In genomic region chr16:19524356-19524865, GRCh38 we compare ENCODE assay signal across 8 cellular contexts. TPM values are rescaled to one million over a fixed set of nuclear protein-coding genes. Genes with fewer than 3 reads are reported as not detected.
DNase-seq lines count a peak whose midpoint lies in the region; ATAC-seq, FAIRE-seq and TF ChIP-seq lines count a peak whose summit lies in the region.

No MANE protein-coding gene starts in this region.

- peaks cover 11 to 16% (median 12%) of the 10 kb centered on the region in 3 donors for H3K4me1 ChIP-seq in pancreas

- DNase-seq in Ammon's horn (ENCODE audit: low spot score), result peak; percentile 54
- DNase-seq in HFF-Myc (ENCODE audit: extremely low read depth, low read depth), result no peak
- no peak for DNase-seq in WTC11 (ENCODE audit: low spot score)
- no peak for DNase-seq in glutamatergic neuron
- DNase-seq in pancreas, result no peak
- no peak for DNase-seq in frontal cortex (ENCODE audit: low spot score in 2 of 2)
- no peak for DNase-seq in T-helper 9 cell

- intact Hi-C loops in pancreas (cut with DNase I), result no loop called here

- POLR2A ChIA-PET in WTC11 (lab: Charles Lee), result interaction anchor here (1.3 to 2.6 kb wide), 3 partner anchors 14 to 31 kb away, joined by 3 to 23 read pairs (median 3); partner anchors contain the start of gene VPS35L

- peaks cover 47% of the 10 kb centered on the region for H3K4me1 Mint-ChIP-seq in WTC11
- H3K4me1 Mint-ChIP-seq in glutamatergic neuron (ENCODE audit: low read depth, unreplicated experiment), result peaks cover 18% of the 10 kb centered on the region

- TF ChIP-seq CTCF in HFF-Myc (IDR thresholded peaks at IDR 0.05; ENCODE audit: low read depth, low read length, missing control alignments), result no peak
- TF ChIP-seq CTCF in WTC11 (IDR thresholded peaks at IDR 0.05), result no peak
- no peak for TF ChIP-seq CTCF in glutamatergic neuron (IDR thresholded peaks at IDR 0.05; ENCODE audit: partially characterized antibody, unreplicated experiment)
- no peak for TF ChIP-seq CTCF in pancreas (IDR thresholded peaks at IDR 0.05)

- peaks cover 17% of the 10 kb centered on the region for H3K36me3 Mint-ChIP-seq in WTC11
- H3K36me3 Mint-ChIP-seq in glutamatergic neuron (ENCODE audit: unreplicated experiment), result no peaks in the 10 kb centered on the region

- FAIRE-seq in pancreas (lab: Jason Lieb, UNC) (no peak), frontal cortex (lab: Jason Lieb, UNC) (no peak)

- H3K9me3 Mint-ChIP-seq in WTC11 (no peaks in the 10 kb centered on the region), glutamatergic neuron (ENCODE audit: unreplicated experiment) (peaks cover 4% of the 10 kb centered on the region)

- peak overlapping the region in 1 of 4 donors; percentile 24 for H3K27ac ChIP-seq in pancreas

- H3K27ac Mint-ChIP-seq in WTC11, result peak overlapping the region; percentile 41
- no peak overlapping the region for H3K27ac Mint-ChIP-seq in glutamatergic neuron (ENCODE audit: unreplicated experiment)

- peaks cover 0 to 18% (median 0%) of the 10 kb centered on the region in 3 donors for H3K36me3 ChIP-seq in pancreas

- H3K27me3 Mint-ChIP-seq in WTC11 (ENCODE audit: low read depth), result no peaks in the 10 kb centered on the region
- H3K27me3 Mint-ChIP-seq in glutamatergic neuron (ENCODE audit: unreplicated experiment), result peaks cover 3% of the 10 kb centered on the region

- peak overlapping the region; percentile 94 for H3K4me3 Mint-ChIP-seq in WTC11
- H3K4me3 Mint-ChIP-seq in glutamatergic neuron (ENCODE audit: unreplicated experiment), result peak overlapping the region; percentile 99

- CTCF ChIA-PET in WTC11 (lab: Charles Lee), result interaction anchor here (0.7 to 3.1 kb wide), 5 partner anchors 22 to 383 kb away, joined by 3 to 28 read pairs (median 4); partner anchors contain the start of gene VPS35L

- peak overlapping the region; percentile 90 for H3K4me3 ChIP-seq in HFF-Myc (replicated peaks; ENCODE audit: low read depth, low read length)
- peak overlapping the region; percentile 87 to 93 (median 90) for H3K4me3 ChIP-seq in pancreas

- ATAC-seq in WTC11 (no peak), pancreas (peak in 3 of 4 donors; percentile 0 to 3 (median 1)), GM19324 (IDR thresholded peaks at IDR 0.05; ENCODE audit: low FRiP score, unreplicated experiment) (no peak)

- H3K9me3 ChIP-seq in pancreas, result no peaks in the 10 kb centered on the region

- H3K27me3 ChIP-seq in pancreas, result no peaks in the 10 kb centered on the region

- 3% methylated on average over 18 of the region's 18 CpGs for WGBS in pancreas, 2 donors

TF ChIP-seq in WTC11, 78 proteins besides CTCF, POLR2A, EP300 and RAD21:
- peak; percentile 4; the same call in 1 of the 2 replicates for TF ChIP-seq ETV6 (CRISPR knock-in tag; IDR thresholded peaks at IDR 0.05)
- TF ChIP-seq, protein P1, sequence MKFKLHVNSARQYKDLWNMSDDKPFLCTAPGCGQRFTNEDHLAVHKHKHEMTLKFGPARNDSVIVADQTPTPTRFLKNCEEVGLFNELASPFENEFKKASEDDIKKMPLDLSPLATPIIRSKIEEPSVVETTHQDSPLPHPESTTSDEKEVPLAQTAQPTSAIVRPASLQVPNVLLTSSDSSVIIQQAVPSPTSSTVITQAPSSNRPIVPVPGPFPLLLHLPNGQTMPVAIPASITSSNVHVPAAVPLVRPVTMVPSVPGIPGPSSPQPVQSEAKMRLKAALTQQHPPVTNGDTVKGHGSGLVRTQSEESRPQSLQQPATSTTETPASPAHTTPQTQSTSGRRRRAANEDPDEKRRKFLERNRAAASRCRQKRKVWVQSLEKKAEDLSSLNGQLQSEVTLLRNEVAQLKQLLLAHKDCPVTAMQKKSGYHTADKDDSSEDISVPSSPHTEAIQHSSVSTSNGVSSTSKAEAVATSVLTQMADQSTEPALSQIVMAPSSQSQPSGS (CRISPR knock-in tag; IDR thresholded peaks at IDR 0.05; ENCODE audit: borderline replicate concordance, low read depth), result no peak

RNA-seq across cellular contexts. Expression of gene CCP110, which starts 0.7 kb away (rescaled TPM):
- total RNA-seq in WTC11 (2021) (17.9 to 23.9 TPM (median 19.5 TPM) in 3 replicates), glutamatergic neuron (ENCODE audit: unreplicated experiment) (19.7 TPM), pancreas (1 to 10 TPM; 4.3 to 7.9 (median 5.4) TPM), frontal cortex (73.8 TPM)
- polyA plus RNA-seq in pancreas, result 1 to 10 TPM; 2.7 to 4.8 TPM

RNA-seq across cellular contexts. Expression of gene GDE1, which starts 2.5 kb away (rescaled TPM):
- total RNA-seq in WTC11 (2021) (58.3 to 65.7 TPM (median 60.6 TPM) in 3 replicates), glutamatergic neuron (ENCODE audit: unreplicated experiment) (32.9 TPM), pancreas (10 to 100 TPM; 23.3 to 39.4 (median 28.2) TPM), frontal cortex (43.6 TPM)
- 10 to 100 TPM; 14.3 to 18.2 TPM for polyA plus RNA-seq in pancreas

RNA-seq across cellular contexts. Expression of gene VPS35L, which starts 31.1 kb away (rescaled TPM):
- 59.7 to 71.7 TPM (median 65.5 TPM) in 3 replicates for total RNA-seq in WTC11 (2021)
- 57.1 TPM for total RNA-seq in glutamatergic neuron (ENCODE audit: unreplicated experiment)
- 10 to 100 TPM; 15.2 to 35.3 (median 21.5) TPM for total RNA-seq in pancreas
- polyA plus RNA-seq in pancreas, result 10 to 100 TPM; 22.2 to 23.8 TPM
- total RNA-seq in frontal cortex, result 55.8 TPM

Comparison
In these comparisons a context has a peak if more than half of its experiments do, and no peak if none do; other contexts are left out.
1. ATAC-seq: peak in pancreas (3 of 4); none in WTC11 (single experiment) and GM19324 (single experiment).